ENCODE assay signal across 27 cellular contexts in the genomic region with DNA sequence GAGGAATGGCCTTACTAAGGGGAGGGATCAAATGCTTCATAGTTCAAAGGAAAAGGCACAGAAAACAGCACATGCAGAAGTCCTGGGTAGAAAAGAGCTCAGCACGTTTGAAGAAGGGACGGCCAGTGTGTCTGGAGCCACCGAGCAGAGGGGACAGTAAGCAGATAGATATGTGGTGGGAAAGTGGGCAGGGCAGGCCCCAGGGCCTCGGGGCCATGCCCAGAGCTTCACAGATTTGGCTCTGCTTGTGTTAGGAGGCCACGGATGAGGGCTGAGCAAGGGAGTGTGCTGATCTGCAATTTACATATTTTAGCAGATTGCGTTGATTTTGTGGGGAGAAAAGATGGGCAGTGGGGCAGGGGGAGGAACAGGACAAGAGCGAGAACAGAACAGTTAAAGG.
"Had no signal": no experiment of that assay in that cellular context is flagged by ENCODE, and none has a peak within 500 bp of the region (broad histone marks: within the 10 kb centered on the region; RNA-seq: fewer than 3 reads in every experiment).

No MANE protein-coding gene starts in this region.

- H3K36me3 ChIP-seq: brain microvascular endothelial cell, SJCRH30 had no signal

- H3K27me3 ChIP-seq: brain microvascular endothelial cell, SJCRH30 had no signal

- H3K4me3 ChIP-seq: SJCRH30, SK-N-MC had no signal

- H3K27ac ChIP-seq: brain microvascular endothelial cell, KMS-11, SJCRH30, SK-N-MC had no signal

- H3K9me3 Mint-ChIP-seq: activated CD8-positive, alpha-beta T cell treated with anti-CD3 and anti-CD28 coated beads for 36 hours; activated naive CD8-positive, alpha-beta T cell treated with anti-CD3 and anti-CD28 coated beads for 36 hours; T-helper 2 cell treated with Interferon-gamma antibody and Interleukin-4, amounts not matched to agents 5 μg/mL and 100 μg/mL, for 36 hours had no signal

- DNase-seq: activated CD4-positive, alpha-beta T cell treated with anti-CD3 and anti-CD28 coated beads, Interleukin-2, amount 10 ng/mL, durations not matched to agents 24 days and 14 days; activated CD4-positive, alpha-beta T cell treated with anti-CD3 and anti-CD28 coated beads, Interleukin-2, amount 50 U/mL, for 4 hours; activated CD8-positive, alpha-beta T cell treated with anti-CD3 and anti-CD28 coated beads for 36 hours; activated effector memory CD4-positive, alpha-beta T cell treated with anti-CD3 and anti-CD28 coated beads, Interleukin-2, amount 50 U/mL, for 16 hours; activated naive CD4-positive, alpha-beta T cell; activated naive CD4-positive, alpha-beta T cell treated with anti-CD3 and anti-CD28 coated beads, Interleukin-2, amount 50 U/mL, for 16 hours; activated naive CD8-positive, alpha-beta T cell treated with anti-CD3 and anti-CD28 coated beads for 36 hours; activated T-cell treated with anti-CD3 and anti-CD28 coated beads, Interleukin-2, amount 50 U/mL, for 1 hour; activated T-cell treated with anti-CD3 and anti-CD28 coated beads, Interleukin-2, amount 50 U/mL, for 72 hours; amniotic stem cell; aorta; brain microvascular endothelial cell; central memory CD4-positive, alpha-beta T cell; NCI-H1105 treated with DMSO at 0.1 percent for 48 hours; NCI-H1436; NCI-H1694; NCI-H2029; NCI-H510A; NCI-H526; NCI-H748 treated with DMSO at 0.1 percent for 48 hours; NK-92 treated with Interleukin-12 subunit alpha and Interleukin-12 subunit beta, amount 100 ng/mL, for 24 hours; SHP77; SJCRH30 had no signal

- H3K9me3 ChIP-seq: SJCRH30 had no signal

- H3K9ac ChIP-seq: KMS-11 had no signal

- H3K27ac Mint-ChIP-seq: activated CD4-positive, alpha-beta T cell treated with anti-CD3 and anti-CD28 coated beads, Interleukin-2, amount 10 ng/mL, durations not matched to agents 24 days and 14 days; activated CD8-positive, alpha-beta T cell treated with anti-CD3 and anti-CD28 coated beads for 36 hours; activated naive CD8-positive, alpha-beta T cell treated with anti-CD3 and anti-CD28 coated beads for 36 hours; activated T-cell treated with anti-CD3 and anti-CD28 coated beads, Interleukin-2, amount 50 U/mL, for 72 hours; activated T-helper 17 cell treated with anti-CD3 and anti-CD28 coated beads, Interleukin-2, amount 50 U/mL, for 72 hours; T-helper 2 cell treated with Interferon-gamma antibody and Interleukin-4, amounts not matched to agents 5 μg/mL and 100 μg/mL, for 36 hours had no signal

- H3K4me2 ChIP-seq: KMS-11 had no signal

- ATAC-seq: activated CD8-positive, alpha-beta T cell treated with anti-CD3 and anti-CD28 coated beads for 36 hours; activated T-cell treated with anti-CD3 and anti-CD28 coated beads, Interleukin-2, amount 50 U/mL, for 72 hours; activated T-helper 17 cell treated with anti-CD3 and anti-CD28 coated beads, Interleukin-2, amount 50 U/mL, for 72 hours had no signal

- H3K4me3 Mint-ChIP-seq: activated CD4-positive, alpha-beta T cell treated with anti-CD3 and anti-CD28 coated beads, Interleukin-2, amount 10 ng/mL, durations not matched to agents 24 days and 14 days; activated CD8-positive, alpha-beta T cell treated with anti-CD3 and anti-CD28 coated beads for 36 hours; activated naive CD8-positive, alpha-beta T cell treated with anti-CD3 and anti-CD28 coated beads for 36 hours; activated T-cell treated with anti-CD3 and anti-CD28 coated beads, Interleukin-2, amount 50 U/mL, for 72 hours; activated T-helper 17 cell treated with anti-CD3 and anti-CD28 coated beads, Interleukin-2, amount 50 U/mL, for 72 hours; T-helper 2 cell treated with Interferon-gamma antibody and Interleukin-4, amounts not matched to agents 5 μg/mL and 100 μg/mL, for 36 hours had no signal

- H3K4me1 Mint-ChIP-seq: activated CD4-positive, alpha-beta T cell treated with anti-CD3 and anti-CD28 coated beads, Interleukin-2, amount 10 ng/mL, durations not matched to agents 24 days and 14 days; activated naive CD8-positive, alpha-beta T cell treated with anti-CD3 and anti-CD28 coated beads for 36 hours; activated T-helper 17 cell treated with anti-CD3 and anti-CD28 coated beads, Interleukin-2, amount 50 U/mL, for 72 hours had no signal

- H3K36me3 Mint-ChIP-seq: activated naive CD8-positive, alpha-beta T cell treated with anti-CD3 and anti-CD28 coated beads for 36 hours had no signal

- H3K27me3 Mint-ChIP-seq: activated naive CD8-positive, alpha-beta T cell treated with anti-CD3 and anti-CD28 coated beads for 36 hours; activated T-helper 17 cell treated with anti-CD3 and anti-CD28 coated beads, Interleukin-2, amount 50 U/mL, for 72 hours had no signal
